Comparison of ENCODE assay signal across 16 cellular contexts in the genomic region with DNA sequence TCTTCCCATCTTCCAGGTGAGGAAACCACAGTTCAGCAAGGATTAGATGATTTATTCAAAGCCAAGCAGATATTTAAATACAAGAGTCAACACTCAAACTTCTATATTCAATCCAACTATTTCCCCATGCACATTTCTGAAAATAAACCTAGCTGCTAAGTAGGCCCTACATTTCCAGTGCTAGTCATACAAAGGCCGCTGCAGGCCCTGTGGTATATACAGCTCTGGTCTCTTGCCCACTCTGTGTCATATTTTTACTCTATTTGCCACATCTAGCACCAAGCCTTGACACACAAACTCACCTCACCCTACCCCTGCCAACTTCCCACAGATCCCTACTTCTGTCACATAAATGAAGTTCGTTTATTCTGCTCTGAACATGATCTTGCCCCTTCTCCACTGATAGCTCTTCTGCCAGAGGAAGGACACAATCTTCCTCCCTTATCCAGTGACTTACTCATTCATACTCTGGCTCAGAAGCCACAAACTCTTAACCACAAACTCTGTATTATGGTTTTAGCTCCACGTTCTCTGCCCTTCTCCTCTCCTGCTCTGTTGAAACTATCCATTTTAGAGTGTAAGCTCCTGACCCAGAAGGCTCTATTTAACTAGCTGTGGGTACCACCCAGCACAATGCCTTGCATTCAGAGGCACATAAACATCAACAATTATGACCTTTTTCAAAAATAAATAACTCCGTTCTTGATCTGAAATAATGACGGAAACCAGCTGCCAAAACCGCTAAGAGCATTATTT.
DNase-seq lines count a peak whose midpoint lies in the region; ATAC-seq and TF ChIP-seq lines count a peak whose summit lies in the region.
"Had no signal": no experiment of that assay in that cellular context is flagged by ENCODE, and none has a peak within 500 bp of the region (broad histone marks: within the 10 kb centered on the region; RNA-seq: fewer than 3 reads in every experiment).

No MANE protein-coding gene starts in this region.

- H4K20me1 ChIP-seq in hepatocyte (ENCODE audit: insufficient read depth, poor library complexity, severe bottlenecking), result no peaks in the 10 kb centered on the region
- H4K20me1 ChIP-seq: BLaER1 had no signal

- H3K27ac Mint-ChIP-seq in effector memory CD8-positive, alpha-beta T cell, result no peak overlapping the region
- H3K27ac Mint-ChIP-seq: memory B cell; stimulated activated memory B cell treated with anti-CD40 and anti-IgM and Interleukin-4, amounts not matched to agents 10 μg/mL and 1 μg/mL and 100 μg/mL, for 72 hours; WTC11 had no signal

- no peak for TF ChIP-seq CTCF in hepatocyte (IDR thresholded peaks at IDR 0.05; ENCODE audit: poor library complexity)

- H3K4me1 Mint-ChIP-seq in effector memory CD8-positive, alpha-beta T cell (ENCODE audit: low read depth in 2 of 2), result peaks cover 3 to 4% of the 10 kb centered on the region in 2 donors
- H3K4me1 Mint-ChIP-seq: WTC11 had no signal

- no peak overlapping the region for H2AFZ ChIP-seq in hepatocyte

- DNase-seq in AG20443 (ENCODE audit: low spot score) (peak; percentile 40), HCEC 1CT (peak; percentile 51), SK-MEL-5 (ENCODE audit: low read depth, low spot score) (peak; percentile 95), glomerular visceral epithelial cell (ENCODE audit: extremely low spot score) (peak; percentile 44), NCI-H1092 treated with DMSO at 0.1 percent for 48 hours (lab: John Stamatoyannopoulos, UW) (no peak), hepatocyte (ENCODE audit: low spot score) (no peak)
- DNase-seq in effector memory CD8-positive, alpha-beta T cell, result no peak
- DNase-seq: aorta, NCI-H446, posterior cingulate gyrus, Right ventricle myocardium superior had no signal

- in situ Hi-C loops in SK-MEL-5 (cut with HindIII; ENCODE audit: low pct_unique_long_range_greater_than_20kb, low sequenced_read_pairs), result no loop called here

- H3K36me3 ChIP-seq in hepatocyte (replicated peaks; ENCODE audit: insufficient read depth, low read depth), result no peaks in the 10 kb centered on the region

- no peaks in the 10 kb centered on the region for H3K9me3 ChIP-seq in hepatocyte (ENCODE audit: low read depth)
- H3K9me3 ChIP-seq: BLaER1 had no signal

- no peaks in the 10 kb centered on the region for H3K9me2 ChIP-seq in hepatocyte (replicated peaks; ENCODE audit: insufficient read depth)

- WGBS in hepatocyte (ENCODE audit: low lambda C conversion rate, missing lambda C conversion rate), result 90% methylated on average over 6 of the region's 6 CpGs

- H3K27ac ChIP-seq in hepatocyte, result no peak overlapping the region
- H3K27ac ChIP-seq: BLaER1 had no signal

- H3K4me3 Mint-ChIP-seq in effector memory CD8-positive, alpha-beta T cell, result no peak overlapping the region
- H3K4me3 Mint-ChIP-seq: memory B cell; stimulated activated memory B cell treated with anti-CD40 and anti-IgM and Interleukin-4, amounts not matched to agents 10 μg/mL and 1 μg/mL and 100 μg/mL, for 72 hours; WTC11 had no signal

- ATAC-seq in GM19324 (IDR thresholded peaks at IDR 0.05; ENCODE audit: low FRiP score, unreplicated experiment), result no peak
- no peak for ATAC-seq in effector memory CD8-positive, alpha-beta T cell (replicated peaks)
- ATAC-seq: stimulated activated memory B cell treated with anti-CD40 and anti-IgM and Interleukin-4, amounts not matched to agents 10 μg/mL and 1 μg/mL and 100 μg/mL, for 72 hours; WTC11 had no signal

- H3K27me3 Mint-ChIP-seq in effector memory CD8-positive, alpha-beta T cell, result no peaks in the 10 kb centered on the region
- H3K27me3 Mint-ChIP-seq: memory B cell; stimulated activated memory B cell treated with anti-CD40 and anti-IgM and Interleukin-4, amounts not matched to agents 10 μg/mL and 1 μg/mL and 100 μg/mL, for 72 hours had no signal

- H3K4me1 ChIP-seq in hepatocyte (ENCODE audit: insufficient read depth), result peaks cover 7% of the 10 kb centered on the region
- H3K4me1 ChIP-seq: BLaER1 had no signal

- no peak overlapping the region for H3K4me3 ChIP-seq in hepatocyte
- H3K4me3 ChIP-seq: BLaER1 had no signal

- peaks cover 3% of the 10 kb centered on the region for H3K79me2 ChIP-seq in hepatocyte

- no peaks in the 10 kb centered on the region for H3K27me3 ChIP-seq in hepatocyte
- H3K27me3 ChIP-seq: BLaER1 had no signal

- H3K4me2 ChIP-seq in hepatocyte, result no peak overlapping the region
- H3K4me2 ChIP-seq: BLaER1 had no signal

- H3K36me3 Mint-ChIP-seq in effector memory CD8-positive, alpha-beta T cell (ENCODE audit: insufficient read depth), result no peaks in the 10 kb centered on the region
- H3K36me3 Mint-ChIP-seq: WTC11 had no signal

- no peaks in the 10 kb centered on the region for H3K9me3 Mint-ChIP-seq in effector memory CD8-positive, alpha-beta T cell
- H3K9me3 Mint-ChIP-seq: memory B cell; stimulated activated memory B cell treated with anti-CD40 and anti-IgM and Interleukin-4, amounts not matched to agents 10 μg/mL and 1 μg/mL and 100 μg/mL, for 72 hours; WTC11 had no signal

Comparison
In these comparisons a context has a peak if more than half of its experiments do, and no peak if none do; other contexts are left out.
1. DNase-seq: peak in AG20443 (single experiment), HCEC 1CT (single experiment), SK-MEL-5 (single experiment) and glomerular visceral epithelial cell (single experiment); none in NCI-H1092 treated with DMSO at 0.1 percent for 48 hours (single experiment), effector memory CD8-positive, alpha-beta T cell (0 of 3) and hepatocyte (single experiment).